Comparison of ENCODE assay signal across 8 cellular contexts in the genomic region with DNA sequence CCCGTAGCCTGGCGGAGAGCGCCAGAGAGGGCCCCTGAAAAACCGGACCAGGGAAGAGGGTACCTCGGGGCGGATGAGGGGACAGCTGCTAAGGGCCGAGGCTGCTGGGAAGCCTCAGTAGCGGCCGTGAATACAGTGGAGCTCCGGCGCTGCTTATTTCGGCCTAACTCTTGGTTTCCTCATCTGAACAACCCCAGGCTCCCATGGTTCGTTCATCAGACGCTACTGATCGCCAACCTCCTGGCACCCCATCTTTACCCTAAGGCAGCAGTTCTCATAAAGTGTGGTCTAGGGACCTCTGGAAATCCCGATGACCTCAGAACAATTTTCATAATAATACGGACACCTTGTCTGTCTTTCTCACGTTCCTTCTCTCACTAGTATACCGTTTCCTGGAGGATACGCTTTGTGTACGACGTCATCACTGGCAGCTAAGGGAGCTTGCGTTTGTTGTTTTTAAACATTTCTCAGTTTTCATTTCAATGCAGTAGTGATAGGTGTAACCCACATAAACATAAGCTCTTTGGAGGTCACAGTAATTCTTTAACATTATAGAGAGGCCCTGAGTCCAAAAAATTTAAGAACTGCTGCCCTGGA. TPM values are rescaled to one million over a fixed set of nuclear protein-coding genes. Genes with fewer than 3 reads are reported as not detected.
A peak's percentile ranks its signal among the peaks of the same experiment; 100 is the strongest.
DNase-seq lines count a peak whose midpoint lies in the region; ATAC-seq, FAIRE-seq and TF ChIP-seq lines count a peak whose summit lies in the region.

No MANE protein-coding gene starts in this region.

- 2 to 3% methylated on average over 23 of the region's 23 CpGs for WGBS in heart right ventricle, 2 donors
- WGBS in right lobe of liver (ENCODE audit: insufficient coverage, low coverage, low lambda C conversion rate, missing lambda C conversion rate): 2% methylated on average over 20 of the region's 23 CpGs
- 2 to 3% methylated on average over 15 to 23 of the region's 23 CpGs for WGBS in tibial nerve, 2 donors

- TF ChIP-seq EP300 in tibial nerve (IDR thresholded peaks at IDR 0.05): peak in 1 of 2 donors; percentile 4

- ATAC-seq in heart right ventricle (no peak), Right ventricle myocardium inferior (no peak), HG02798 (IDR thresholded peaks at IDR 0.05; ENCODE audit: poor library complexity, unreplicated experiment) (peak; percentile 42), right lobe of liver (peak; percentile 8 to 31 (median 12))

- H3K9me3 ChIP-seq in heart right ventricle (peaks cover 0 to 9% (median 0%) of the 10 kb centered on the region in 11 donors), right lobe of liver (no peaks in the 10 kb centered on the region), tibial nerve (no peaks in the 10 kb centered on the region)

- peaks cover 0 to 31% (median 6%) of the 10 kb centered on the region in 7 donors for H3K27me3 ChIP-seq in heart right ventricle
- H3K27me3 ChIP-seq in bronchial epithelial cell (ENCODE audit: control insufficient read depth, insufficient read depth, low read length): no peaks in the 10 kb centered on the region
- no peaks in the 10 kb centered on the region for H3K27me3 ChIP-seq in right lobe of liver
- no peaks in the 10 kb centered on the region for H3K27me3 ChIP-seq in tibial nerve

- TF ChIP-seq POLR2A in right lobe of liver (IDR thresholded peaks at IDR 0.05): no peak
- no peak for TF ChIP-seq POLR2A in tibial nerve (IDR thresholded peaks at IDR 0.05)

- H3K4me1 ChIP-seq in heart right ventricle (peaks cover 0 to 41% (median 23%) of the 10 kb centered on the region in 9 donors), right lobe of liver (peaks cover 0 to 11% (median 0%) of the 10 kb centered on the region in 4 donors), tibial nerve (peaks cover 0 to 41% (median 12%) of the 10 kb centered on the region in 4 donors)

- intact Hi-C loops in heart right ventricle (cut with DNase I) (loop anchor here in 4 of 10 donors (5.0 to 10.0 kb wide), 4 partner anchors 70 to 222 kb away; partner anchors contain the start of gene BOD1L1 (in 2 of the 4)), Right ventricle myocardium inferior (cut with DNase I) (no loop called here), right lobe of liver (cut with DNase I) (no loop called here)

- no peaks in the 10 kb centered on the region for H3K36me3 ChIP-seq in heart right ventricle
- H3K36me3 ChIP-seq in bronchial epithelial cell (ENCODE audit: control insufficient read depth, insufficient read depth, low read length): no peaks in the 10 kb centered on the region
- H3K36me3 ChIP-seq in right lobe of liver: no peaks in the 10 kb centered on the region
- no peaks in the 10 kb centered on the region for H3K36me3 ChIP-seq in tibial nerve

- no peak for FAIRE-seq in bronchial epithelial cell (lab: Jason Lieb, UNC)

- H3K27ac ChIP-seq in heart right ventricle (peak overlapping the region in 9 of 10 donors; percentile 88 to 98 (median 92)), right lobe of liver (peak overlapping the region; percentile 89 to 91 (median 91)), tibial nerve (peak overlapping the region; percentile 95 to 98 (median 97))

- TF ChIP-seq CTCF in heart right ventricle (IDR thresholded peaks at IDR 0.05) (no peak), bronchial epithelial cell (IDR thresholded peaks at IDR 0.05; ENCODE audit: insufficient read depth, low read length, severe bottlenecking) (no peak), right lobe of liver (IDR thresholded peaks at IDR 0.05) (no peak), tibial nerve (IDR thresholded peaks at IDR 0.05) (no peak)

- DNase-seq in heart right ventricle (no peak), Right ventricle myocardium inferior (ENCODE audit: missing footprints) (no peak), NCI-H2227 (lab: John Stamatoyannopoulos, UW; ENCODE audit: unreplicated experiment) (peak; percentile 46), bronchial epithelial cell (ENCODE audit: low read depth) (peak; percentile 36), right lobe of liver (no peak), tibial nerve (ENCODE audit: low spot score in 2 of 2) (no peak), islet precursor cell (no peak)

- H3K4me3 ChIP-seq in heart right ventricle (peak overlapping the region; percentile 71 to 85 (median 82)), bronchial epithelial cell (ENCODE audit: low read depth, low read length) (peak overlapping the region; percentile 84), right lobe of liver (peak overlapping the region; percentile 83 to 91 (median 87)), tibial nerve (peak overlapping the region; percentile 81 to 94 (median 90))

RNA-seq across cellular contexts. Expression of gene RAB28, which starts 0.7 kb away (rescaled TPM):
- total RNA-seq in heart right ventricle: 10 to 100 TPM; 13.5 to 27.5 (median 21.6) TPM
- polyA plus RNA-seq in heart right ventricle: 10 to 100 TPM; 12.7 to 18.9 TPM
- total RNA-seq in Right ventricle myocardium inferior: 20.2 TPM
- 14.0 and 19.1 TPM in 2 replicates for total RNA-seq in bronchial epithelial cell
- total RNA-seq in right lobe of liver: 1 to 10 TPM; 3.8 to 5.8 (median 5.1) TPM
- total RNA-seq in tibial nerve: 10 to 100 TPM; 18.3 to 32.2 (median 28.5) TPM

RNA-seq across cellular contexts. Expression of gene NKX3-2, which starts 59.5 kb away (rescaled TPM):
- total RNA-seq in heart right ventricle (not detected), Right ventricle myocardium inferior (not detected), bronchial epithelial cell (under 0.01 TPM in 1 of 2 replicates, not detected in the other), right lobe of liver (not detected), tibial nerve (under 1 TPM in 3 of 4 donors, not detected in 1; 0.22 to 0.84 (median 0.30) TPM)
- not detected for polyA plus RNA-seq in heart right ventricle

Comparison
In these comparisons a context has a peak if more than half of its experiments do, and no peak if none do; other contexts are left out.
1. ATAC-seq: peak in HG02798 (single experiment) and right lobe of liver (4 of 4); none in heart right ventricle (0 of 8) and Right ventricle myocardium inferior (single experiment).
2. DNase-seq: peak in NCI-H2227 (single experiment) and bronchial epithelial cell (single experiment); none in heart right ventricle (0 of 2), Right ventricle myocardium inferior (single experiment), right lobe of liver (0 of 3), tibial nerve (0 of 2) and islet precursor cell (single experiment).
3. Peak in every context shown above with its lines, with median percentiles within 50 percentile points of each other: H3K27ac ChIP-seq and H3K4me3 ChIP-seq.